ENCODE assay signal across 8 cellular contexts in genomic region chr17:50634915-50635719, GRCh38. TPM values are rescaled to one million over a fixed set of nuclear protein-coding genes. Genes with fewer than 3 reads are reported as not detected.
DNase-seq lines count a peak whose midpoint lies in the region; ATAC-seq and TF ChIP-seq lines count a peak whose summit lies in the region.

No MANE protein-coding gene starts in this region.

- H3K4me1 ChIP-seq in endocrine pancreas (ENCODE audit: control insufficient read depth, insufficient read depth, low read length) (no peaks in the 10 kb centered on the region), mucosa of descending colon (ENCODE audit: low read depth) (peaks cover 50% of the 10 kb centered on the region)

- intact Hi-C loops in mucosa of descending colon (cut with DNase I, micrococcal nuclease), result loop anchor here (5.0 to 10.0 kb wide), 2 partner anchors 50 to 57 kb away; no protein-coding TSS in a partner anchor

- no peak overlapping the region for H3K4me3 ChIP-seq in endocrine pancreas (ENCODE audit: control insufficient read depth, insufficient read depth, low read length)
- peak overlapping the region; percentile 68 for H3K4me3 ChIP-seq in mucosa of descending colon

- peak overlapping the region; percentile 48 for H3K9ac ChIP-seq in endocrine pancreas (ENCODE audit: control insufficient read depth, insufficient read depth, low read length)

- TF ChIP-seq CTCF in 22Rv1 (IDR thresholded peaks at IDR 0.05) (0 out of 2 replicates have a peak, but pooled peaks have one; percentile 4), mucosa of descending colon (IDR thresholded peaks at IDR 0.05) (no peak)

- DNase-seq in HT-29 (ENCODE audit: low spot score) (peak; percentile 63), mucosa of descending colon (peak in 2 of 3 donors; percentile 48 to 67), OCI-M2 (lab: John Stamatoyannopoulos, UW; ENCODE audit: unreplicated experiment) (no peak), NCI-H2029 (lab: John Stamatoyannopoulos, UW) (no peak)

- no peaks in the 10 kb centered on the region for H3K36me3 ChIP-seq in endocrine pancreas (ENCODE audit: control insufficient read depth, insufficient read depth, low read length)
- no peaks in the 10 kb centered on the region for H3K36me3 ChIP-seq in mucosa of descending colon (ENCODE audit: low read depth)

- ATAC-seq in mucosa of descending colon, result peak; percentile 25
- no peak for ATAC-seq in GM21515 (IDR thresholded peaks at IDR 0.05; ENCODE audit: unreplicated experiment)
- ATAC-seq in GM19452 (IDR thresholded peaks at IDR 0.05; ENCODE audit: unreplicated experiment), result no peak

- H3K27ac ChIP-seq in 22Rv1, result no peak overlapping the region

- H3K27me3 ChIP-seq in endocrine pancreas (ENCODE audit: control insufficient read depth, insufficient read depth, low read length), result no peaks in the 10 kb centered on the region

- H3K9me3 ChIP-seq in endocrine pancreas (ENCODE audit: control insufficient read depth, low read length) (no peaks in the 10 kb centered on the region), mucosa of descending colon (no peaks in the 10 kb centered on the region)

RNA-seq across cellular contexts. Expression of gene ABCC3, which starts 0.4 kb away (rescaled TPM):
- total RNA-seq in HT-29 (2014; rRNA removed; shearing (Covaris generic)), result 286 and 313 TPM in 2 replicates
- total RNA-seq in mucosa of descending colon, result 100 to 1,000 TPM; 166 to 453 (median 211) TPM

Comparison
In these comparisons a context has a peak if more than half of its experiments do, and no peak if none do; other contexts are left out.
1. DNase-seq: peak in HT-29 (single experiment) and mucosa of descending colon (2 of 3); none in OCI-M2 (single experiment) and NCI-H2029 (single experiment).